ENCODE assay signal across 26 cellular contexts in the genomic region with DNA sequence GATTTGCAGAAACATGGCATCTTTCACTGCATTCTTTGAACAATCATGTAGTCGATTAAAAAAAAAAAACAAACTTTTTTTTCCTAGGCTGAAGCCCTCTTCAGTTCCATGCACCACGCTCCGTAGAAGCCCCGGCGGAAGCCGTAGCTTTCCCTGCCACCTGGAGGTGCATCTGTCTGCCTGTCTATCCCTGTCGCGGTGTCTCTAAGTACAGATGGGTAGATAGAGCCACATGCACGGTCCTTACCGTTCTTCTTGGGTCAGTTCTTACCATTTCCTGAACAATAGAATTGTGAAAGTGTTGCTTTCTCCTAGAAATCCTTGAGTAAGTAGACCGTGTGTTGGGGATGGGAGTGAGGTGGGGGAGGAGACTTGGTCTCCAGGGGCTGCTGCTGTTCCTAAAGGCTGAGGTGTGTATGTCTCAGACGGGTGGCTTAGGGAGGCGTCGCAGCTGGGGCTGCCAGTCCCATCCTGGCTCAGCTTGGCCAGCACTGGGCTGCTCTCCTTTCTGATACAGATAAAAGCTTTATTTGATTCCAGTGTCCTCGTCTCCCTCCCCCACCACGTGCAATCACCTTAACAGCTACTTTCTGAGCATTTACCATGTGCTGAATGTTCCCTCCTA.
"Had no signal": no experiment of that assay in that cellular context is flagged by ENCODE, and none has a peak within 500 bp of the region (broad histone marks: within the 10 kb centered on the region; RNA-seq: fewer than 3 reads in every experiment).

No MANE protein-coding gene starts in this region.

- ATAC-seq: activated naive CD8-positive, alpha-beta T cell treated with anti-CD3 and anti-CD28 coated beads, Interleukin-2, amount 50 U/mL, for 24 hours; left lobe of liver; right lobe of liver; stimulated activated memory B cell treated with anti-CD40 and anti-IgM and Interleukin-4, amounts not matched to agents 10 μg/mL and 1 μg/mL and 100 μg/mL, for 72 hours had no signal

- H3K4me3 ChIP-seq: cardiac muscle cell, lung, right lobe of liver, skin epidermis, transverse colon, uterus had no signal

- H3K27ac Mint-ChIP-seq: activated CD4-positive, alpha-beta memory T cell treated with anti-CD3 and anti-CD28 coated beads, Interleukin-2, amount 10 ng/mL, durations not matched to agents 7 days and 5 days; activated T-helper 1 cell treated with anti-CD3 and anti-CD28 coated beads, Interleukin-12 subunit alpha, Interleukin-12 subunit beta, Interleukin-2, Interleukin-4 antibody, amounts not matched to agents 30 ng/mL and 10 ng/mL and 1 ng/mL, durations not matched to agents 14 hours and 24 hours and 36 hours; dendritic cell treated with granulocyte-macrophage colony-stimulating factor and Interleukin-4, amounts not matched to agents 40 ng/mL and 50 ng/mL, for 4 days; naive B cell; stimulated activated memory B cell treated with anti-CD40 and anti-IgM and Interleukin-4, amounts not matched to agents 10 μg/mL and 1 μg/mL and 100 μg/mL, for 72 hours had no signal

- H3K9me3 Mint-ChIP-seq: activated CD4-positive, alpha-beta memory T cell treated with anti-CD3 and anti-CD28 coated beads, Interleukin-2, amount 10 ng/mL, durations not matched to agents 7 days and 5 days; activated naive CD8-positive, alpha-beta T cell treated with anti-CD3 and anti-CD28 coated beads, Interleukin-2, amount 50 U/mL, for 24 hours; activated T-helper 1 cell treated with anti-CD3 and anti-CD28 coated beads, Interleukin-12 subunit alpha, Interleukin-12 subunit beta, Interleukin-2, Interleukin-4 antibody, amounts not matched to agents 30 ng/mL and 10 ng/mL and 1 ng/mL, durations not matched to agents 14 hours and 24 hours and 36 hours; dendritic cell treated with granulocyte-macrophage colony-stimulating factor and Interleukin-4, amounts not matched to agents 40 ng/mL and 50 ng/mL, for 4 days; naive B cell; neural crest cell; stimulated activated memory B cell treated with anti-CD40 and anti-IgM and Interleukin-4, amounts not matched to agents 10 μg/mL and 1 μg/mL and 100 μg/mL, for 72 hours had no signal

- H3K4me1 Mint-ChIP-seq: naive B cell; stimulated activated memory B cell treated with anti-CD40 and anti-IgM and Interleukin-4, amounts not matched to agents 10 μg/mL and 1 μg/mL and 100 μg/mL, for 72 hours had no signal

- H3K36me3 ChIP-seq: cardiac muscle cell, right lobe of liver, transverse colon, uterus had no signal

- H3K4me3 Mint-ChIP-seq: activated CD4-positive, alpha-beta memory T cell treated with anti-CD3 and anti-CD28 coated beads, Interleukin-2, amount 10 ng/mL, durations not matched to agents 7 days and 5 days; activated naive CD8-positive, alpha-beta T cell treated with anti-CD3 and anti-CD28 coated beads, Interleukin-2, amount 50 U/mL, for 24 hours; activated T-helper 1 cell treated with anti-CD3 and anti-CD28 coated beads, Interleukin-12 subunit alpha, Interleukin-12 subunit beta, Interleukin-2, Interleukin-4 antibody, amounts not matched to agents 30 ng/mL and 10 ng/mL and 1 ng/mL, durations not matched to agents 14 hours and 24 hours and 36 hours; dendritic cell treated with granulocyte-macrophage colony-stimulating factor and Interleukin-4, amounts not matched to agents 40 ng/mL and 50 ng/mL, for 4 days; neural crest cell; stimulated activated memory B cell treated with anti-CD40 and anti-IgM and Interleukin-4, amounts not matched to agents 10 μg/mL and 1 μg/mL and 100 μg/mL, for 72 hours had no signal

- H3K9me3 ChIP-seq: right lobe of liver, transverse colon, uterus had no signal

- H3K27ac ChIP-seq: cardiac muscle cell, right lobe of liver, skin epidermis, transverse colon, uterus had no signal

- H3K27me3 ChIP-seq: cardiac muscle cell, right lobe of liver, transverse colon, uterus had no signal

- H3K36me3 Mint-ChIP-seq: naive B cell; stimulated activated memory B cell treated with anti-CD40 and anti-IgM and Interleukin-4, amounts not matched to agents 10 μg/mL and 1 μg/mL and 100 μg/mL, for 72 hours had no signal

- DNase-seq: activated CD4-positive, alpha-beta memory T cell treated with anti-CD3 and anti-CD28 coated beads, Interleukin-2, amount 10 ng/mL, durations not matched to agents 7 days and 5 days; activated CD4-positive, alpha-beta T cell treated with anti-CD3 and anti-CD28 coated beads for 4 hours; activated CD4-positive, CD25-positive, alpha-beta regulatory T cell; activated gamma-delta T cell; activated naive CD4-positive, alpha-beta T cell treated with anti-CD3 and anti-CD28 coated beads, Interleukin-2, amount 50 U/mL, for 16 hours; activated naive CD8-positive, alpha-beta T cell treated with anti-CD3 and anti-CD28 coated beads, Interleukin-2, amount 50 U/mL, for 24 hours; activated T-cell treated with anti-CD3 and anti-CD28 coated beads for 4 hours; effector CD8-positive, alpha-beta T cell; erythroblast; foreskin fibroblast; kidney; naive B cell; posterior cingulate gyrus; right lobe of liver; stimulated activated CD4-positive, alpha-beta T cell treated with anti-CD3 and anti-CD28 coated beads, Interleukin-2, amount 100 ng/mL, for 24 hours; T1000; transverse colon; uterus had no signal
